18 cellular contexts compared by ENCODE assay signal in genomic region chr4:36785965-36786364, GRCh38.
"Had no signal": no experiment of that assay in that cellular context is flagged by ENCODE, and none has a peak within 500 bp of the region (broad histone marks: within the 10 kb centered on the region; RNA-seq: fewer than 3 reads in every experiment).

No MANE protein-coding gene starts in this region.

- H3K4me3 ChIP-seq: dorsolateral prefrontal cortex, hepatocyte, neural progenitor cell, upper lobe of right lung had no signal

- H3K9me3 ChIP-seq: upper lobe of right lung had no signal

- ATAC-seq: activated CD8-positive, alpha-beta T cell treated with anti-CD3 and anti-CD28 coated beads for 36 hours; naive thymus-derived CD4-positive, alpha-beta T cell; upper lobe of right lung had no signal

- FAIRE-seq: colon had no signal

- H3K36me3 ChIP-seq: neural progenitor cell, upper lobe of right lung had no signal

- DNase-seq: activated CD4-positive, alpha-beta T cell treated with anti-CD3 and anti-CD28 coated beads, Interleukin-2, amount 10 ng/mL, durations not matched to agents 24 days and 14 days; activated CD8-positive, alpha-beta T cell treated with anti-CD3 and anti-CD28 coated beads for 36 hours; activated naive CD4-positive, alpha-beta T cell treated with Interleukin-2 at 50 U/mL for 16 hours; activated naive CD8-positive, alpha-beta T cell treated with anti-CD3 and anti-CD28 coated beads, Interleukin-2, amount 10 ng/mL, durations not matched to agents 7 days and 5 days; activated T-cell treated with anti-CD3 and anti-CD28 coated beads, Interleukin-2, amount 50 U/mL, for 1 hour; amygdala; central memory CD4-positive, alpha-beta T cell; dorsolateral prefrontal cortex; foreskin fibroblast; naive thymus-derived CD4-positive, alpha-beta T cell; stimulated activated CD4-positive, alpha-beta T cell treated with anti-CD3 and anti-CD28 coated beads, Interleukin-12 subunit alpha, Interleukin-12 subunit beta, amount 100 ng/mL, for 4 hours; stimulated activated CD4-positive, alpha-beta T cell treated with anti-CD3 and anti-CD28 coated beads, Interleukin-1b, Interleukin-23, amount 100 ng/mL, for 48 hours; stimulated activated CD8-positive, alpha-beta memory T cell treated with anti-CD3 and anti-CD28 coated beads, Interleukin-4, amount 100 ng/mL, for 48 hours; stimulated activated naive CD4-positive, alpha-beta T cell; upper lobe of right lung had no signal

- H3K79me2 ChIP-seq: hepatocyte had no signal

- H3K27ac ChIP-seq: dorsolateral prefrontal cortex, hepatocyte, neural progenitor cell, upper lobe of right lung had no signal

- H3K4me2 ChIP-seq: hepatocyte, neural progenitor cell had no signal

- H3K4me1 ChIP-seq: neural progenitor cell, upper lobe of right lung had no signal

- H3K27me3 ChIP-seq: dorsolateral prefrontal cortex, hepatocyte, neural progenitor cell, upper lobe of right lung had no signal

- H3K9ac ChIP-seq: neural progenitor cell had no signal

- H2AFZ ChIP-seq: hepatocyte, neural progenitor cell had no signal
